In genomic region chr12:118816296-118816695, GRCh38 we compare ENCODE assay signal across 1 cellular context.
TF ChIP-seq lines count a peak whose summit lies in the region.

No MANE protein-coding gene starts in this region.

TF ChIP-seq in GM23338, 12 proteins besides CTCF, POLR2A, EP300 and RAD21:
- TF ChIP-seq ZNF462 (CRISPR knock-in tag; IDR thresholded peaks at IDR 0.05) (no peak), EZH2 (IDR thresholded peaks at IDR 0.05; ENCODE audit: low read depth, unreplicated experiment) (no peak), ZNF114 (CRISPR knock-in tag; IDR thresholded peaks at IDR 0.05) (no peak), POLR2AphosphoS5 (IDR thresholded peaks at IDR 0.05; ENCODE audit: low read depth) (no peak), STAT1 (IDR thresholded peaks at IDR 0.05; ENCODE audit: unreplicated experiment) (no peak), REST (IDR thresholded peaks at IDR 0.05; ENCODE audit: unreplicated experiment) (no peak), NANOG (IDR thresholded peaks at IDR 0.05; ENCODE audit: borderline replicate concordance) (no peak), CREB1 (CRISPR knock-in tag; IDR thresholded peaks at IDR 0.05; ENCODE audit: low read depth) (no peak), ZNF331 (CRISPR knock-in tag; IDR thresholded peaks at IDR 0.05; ENCODE audit: low read depth) (no peak), EZH2phosphoT487 (IDR thresholded peaks at IDR 0.05; ENCODE audit: unreplicated experiment) (no peak)
